In the genomic region with DNA sequence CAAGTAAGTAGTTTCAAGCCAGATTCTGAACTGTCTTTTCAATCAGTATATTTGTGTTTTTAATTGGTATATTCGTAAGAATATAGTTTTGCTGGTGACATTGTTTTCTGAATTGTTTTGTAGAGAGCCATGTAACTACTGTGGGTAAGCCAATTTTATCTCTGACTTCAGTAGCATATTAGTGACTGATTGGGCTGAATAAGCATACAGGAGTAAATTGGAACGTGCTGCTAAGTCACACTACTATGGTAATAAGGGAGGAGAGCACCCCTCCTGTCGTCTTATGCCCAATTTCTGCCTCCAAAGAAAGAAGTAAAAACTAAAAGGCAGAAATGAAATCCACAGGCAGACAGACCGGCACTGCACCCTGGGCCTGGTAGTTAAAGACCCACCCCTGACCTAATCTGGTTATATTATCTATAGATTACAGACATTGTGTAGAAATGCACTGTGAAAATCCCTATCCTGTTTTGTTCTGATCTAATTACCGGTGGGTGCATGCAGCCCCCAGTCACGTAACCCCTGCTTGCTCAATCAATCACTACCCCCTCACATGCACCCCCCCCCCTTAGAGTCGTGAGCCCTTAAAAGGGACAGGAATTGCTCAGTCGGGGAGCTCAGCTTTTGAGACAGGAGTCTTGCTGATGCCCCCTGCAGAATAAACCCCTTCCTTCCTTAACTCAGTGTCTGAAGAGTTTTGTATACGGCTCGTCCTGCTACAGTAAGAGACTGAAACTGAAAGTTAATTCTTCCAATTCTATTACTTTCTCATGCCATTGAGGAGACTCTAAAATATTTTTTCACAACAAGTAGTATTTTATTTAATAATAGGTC, we compare ENCODE assay signal across 14 cellular contexts.
A peak's percentile ranks its signal among the peaks of the same experiment; 100 is the strongest.
DNase-seq lines count a peak whose midpoint lies in the region; ATAC-seq and TF ChIP-seq lines count a peak whose summit lies in the region.
"Had no signal": no experiment of that assay in that cellular context is flagged by ENCODE, and none has a peak within 500 bp of the region (broad histone marks: within the 10 kb centered on the region; RNA-seq: fewer than 3 reads in every experiment).

No MANE protein-coding gene starts in this region.

- H3K9me1 ChIP-seq in IMR-90 (ENCODE audit: insufficient read depth, low read length), result no peaks in the 10 kb centered on the region

- H4K5ac ChIP-seq in IMR-90 (ENCODE audit: low read depth, low read length), result peak overlapping the region; percentile 78; the same call in 1 of the 2 replicates

- WGBS in IMR-90 (ENCODE audit: extremely low coverage in 2 of 2, insufficient read length in 1 of 2), 2 experiments, result no CpG with 5 or more reads among the region's 10 CpGs

- H3K18ac ChIP-seq in IMR-90 (ENCODE audit: low read depth, low read length), result no peak overlapping the region

- no peaks in the 10 kb centered on the region for H3K9me3 Mint-ChIP-seq in stimulated activated memory B cell treated with anti-CD40 and anti-IgM and Interleukin-4, amounts not matched to agents 10 μg/mL and 1 μg/mL and 100 μg/mL, for 72 hours
- no peaks in the 10 kb centered on the region for H3K9me3 Mint-ChIP-seq in activated T-cell treated with anti-CD3 and anti-CD28 coated beads, Interleukin-2, amount 50 U/mL, for 4 hours
- H3K9me3 Mint-ChIP-seq: neural crest cell had no signal

- H4K8ac ChIP-seq in IMR-90 (ENCODE audit: low read depth in 2 of 2, low read length in 2 of 2), result 0 out of 4 replicates have a peak overlapping the region, but pooled peaks of 1 of the 2 experiments have one; percentile 33

- no peak overlapping the region for H3K23ac ChIP-seq in IMR-90 (ENCODE audit: low read depth, low read length)

- no peaks in the 10 kb centered on the region for H3K36me3 ChIP-seq in IMR-90 (ENCODE audit: control insufficient read depth, insufficient read depth, low read length)
- H3K36me3 ChIP-seq in adipocyte (ENCODE audit: control insufficient read depth, insufficient read depth, low read length, severe bottlenecking), result no peaks in the 10 kb centered on the region
- H3K36me3 ChIP-seq: SJSA1 had no signal

- TF ChIP-seq CTCF in IMR-90 (conservative IDR thresholded peaks at IDR 0.05; ENCODE audit: low read depth, low read length), result no peak

- H3K36me3 Mint-ChIP-seq in stimulated activated memory B cell treated with anti-CD40 and anti-IgM and Interleukin-4, amounts not matched to agents 10 μg/mL and 1 μg/mL and 100 μg/mL, for 72 hours, result no peaks in the 10 kb centered on the region
- no peaks in the 10 kb centered on the region for H3K36me3 Mint-ChIP-seq in activated T-cell treated with anti-CD3 and anti-CD28 coated beads, Interleukin-2, amount 50 U/mL, for 4 hours (ENCODE audit: insufficient read depth)
- H3K36me3 Mint-ChIP-seq: activated CD8-positive, alpha-beta memory T cell treated with anti-CD3 and anti-CD28 coated beads, Interleukin-2, amount 10 ng/mL, durations not matched to agents 7 days and 5 days had no signal

- no peak overlapping the region for H2BK20ac ChIP-seq in IMR-90 (ENCODE audit: low read depth, low read length)

- no peak overlapping the region for H3K4ac ChIP-seq in IMR-90 (ENCODE audit: low read depth, low read length)

- H3K56ac ChIP-seq in IMR-90 (ENCODE audit: extremely low read depth, insufficient read depth, low read length), result no peak overlapping the region

- H3K27me3 ChIP-seq in IMR-90 (ENCODE audit: control insufficient read depth, insufficient read depth, low read length) (no peaks in the 10 kb centered on the region), adipocyte (replicated peaks; ENCODE audit: control insufficient read depth, insufficient read depth, low read length) (no peaks in the 10 kb centered on the region)
- H3K27me3 ChIP-seq: SJSA1 had no signal

- H2BK5ac ChIP-seq in IMR-90 (ENCODE audit: low read depth, low read length, poor library complexity, severe bottlenecking), result no peak overlapping the region

- TF ChIP-seq POLR2A in IMR-90 (IDR thresholded peaks at IDR 0.05; ENCODE audit: low read depth, low read length), result no peak

- in situ Hi-C loops in IMR-90 (cut with MboI; ENCODE audit: low sequenced_read_pairs), result no loop called here

- no peak overlapping the region for H2AK9ac ChIP-seq in IMR-90 (replicated peaks; ENCODE audit: low read depth, low read length, poor library complexity)

- H3K4me2 ChIP-seq in IMR-90 (ENCODE audit: low read depth, low read length), result peak overlapping the region; percentile 82; the same call in 1 of the 2 replicates

- POLR2A ChIA-PET in IMR-90 (lab: Charles Lee; ENCODE audit: unreplicated experiment), result no interaction called here

- no TSS peak for BruUV-seq in IMR-90 (replicated peaks; lab: Mats Ljungman, UMichigan)

- no peak overlapping the region for H2BK120ac ChIP-seq in IMR-90 (ENCODE audit: low read depth, low read length)

- H4K91ac ChIP-seq in IMR-90 (ENCODE audit: insufficient read depth, low read depth, low read length), result no peak overlapping the region

- H3K4me3 ChIP-seq in IMR-90 (ENCODE audit: insufficient read depth, low read depth, low read length) (peak overlapping the region; percentile 23; the same call in 1 of the 2 replicates), adipocyte (ENCODE audit: low read length) (peak overlapping the region; percentile 70)
- H3K4me3 ChIP-seq: K562, SJSA1 had no signal

- H3K27me3 Mint-ChIP-seq in stimulated activated memory B cell treated with anti-CD40 and anti-IgM and Interleukin-4, amounts not matched to agents 10 μg/mL and 1 μg/mL and 100 μg/mL, for 72 hours, result no peaks in the 10 kb centered on the region
- no peaks in the 10 kb centered on the region for H3K27me3 Mint-ChIP-seq in activated T-cell treated with anti-CD3 and anti-CD28 coated beads, Interleukin-2, amount 50 U/mL, for 4 hours (ENCODE audit: low read depth)
- H3K27me3 Mint-ChIP-seq: activated CD8-positive, alpha-beta memory T cell treated with anti-CD3 and anti-CD28 coated beads, Interleukin-2, amount 10 ng/mL, durations not matched to agents 7 days and 5 days had no signal

- H3K9ac ChIP-seq in IMR-90 (ENCODE audit: low read depth, low read length), result no peak overlapping the region
- peak overlapping the region; percentile 47 for H3K9ac ChIP-seq in adipocyte (ENCODE audit: low read length)

- CTCF ChIA-PET in IMR-90 (lab: Yijun Ruan, JAX), result no interaction called here

- intact Hi-C loops in IMR-90 (cut with micrococcal nuclease), result loop anchor here (10.0 kb wide), 1 partner anchor 120 kb away; no protein-coding TSS in a partner anchor

- H3K4me3 Mint-ChIP-seq in stimulated activated memory B cell treated with anti-CD40 and anti-IgM and Interleukin-4, amounts not matched to agents 10 μg/mL and 1 μg/mL and 100 μg/mL, for 72 hours, result peak overlapping the region; percentile 66
- H3K4me3 Mint-ChIP-seq in activated T-cell treated with anti-CD3 and anti-CD28 coated beads, Interleukin-2, amount 50 U/mL, for 4 hours, result no peak overlapping the region
- H3K4me3 Mint-ChIP-seq: activated CD8-positive, alpha-beta memory T cell treated with anti-CD3 and anti-CD28 coated beads, Interleukin-2, amount 10 ng/mL, durations not matched to agents 7 days and 5 days; neural crest cell had no signal

- DNase-seq in NOMO-1 treated with DMSO at 0.1 percent for 48 hours (lab: John Stamatoyannopoulos, UW; ENCODE audit: unreplicated experiment) (peak; percentile 16), NOMO-1 treated with dmso at 0.1 percent for 144 hours (lab: John Stamatoyannopoulos, UW; ENCODE audit: unreplicated experiment) (no peak), IMR-90 (no peak), adipocyte (ENCODE audit: low read depth) (no peak), COLO668 (lab: John Stamatoyannopoulos, UW; ENCODE audit: unreplicated experiment) (no peak)
- no peak for DNase-seq in activated T-cell treated with anti-CD3 and anti-CD28 coated beads, Interleukin-2, amount 50 U/mL, for 4 hours
- DNase-seq: 8988T; activated CD8-positive, alpha-beta memory T cell treated with anti-CD3 and anti-CD28 coated beads, Interleukin-2, amount 10 ng/mL, durations not matched to agents 7 days and 5 days; stimulated activated naive CD8-positive, alpha-beta T cell treated with anti-CD3 and anti-CD28 coated beads, Interleukin-15, Interleukin-2, amounts not matched to agents 100 U/mL and 50 U/mL, for 24 hours had no signal

- H3K4me1 ChIP-seq in IMR-90 (ENCODE audit: control insufficient read depth, insufficient read depth, low read length) (no peaks in the 10 kb centered on the region), adipocyte (ENCODE audit: control insufficient read depth, insufficient read depth, low read length) (peaks cover 7% of the 10 kb centered on the region)
- H3K4me1 ChIP-seq: SJSA1 had no signal

- H3K79me1 ChIP-seq in IMR-90 (ENCODE audit: low read depth in 1 of 2, low read length in 2 of 2), result no peaks in the 10 kb centered on the region

- H4K20me1 ChIP-seq in IMR-90 (ENCODE audit: insufficient read depth, low read length), result no peaks in the 10 kb centered on the region

- no peak overlapping the region for H2BK15ac ChIP-seq in IMR-90 (ENCODE audit: low read depth, low read length)

- dilution Hi-C loops in IMR-90 (cut with HindIII; ENCODE audit: low sequenced_read_pairs, unreplicated experiment), result no loop called here

- no peaks in the 10 kb centered on the region for H3K4me1 Mint-ChIP-seq in stimulated activated memory B cell treated with anti-CD40 and anti-IgM and Interleukin-4, amounts not matched to agents 10 μg/mL and 1 μg/mL and 100 μg/mL, for 72 hours
- H3K4me1 Mint-ChIP-seq in activated T-cell treated with anti-CD3 and anti-CD28 coated beads, Interleukin-2, amount 50 U/mL, for 4 hours (ENCODE audit: low read depth), result no peaks in the 10 kb centered on the region
- H3K4me1 Mint-ChIP-seq: activated CD8-positive, alpha-beta memory T cell treated with anti-CD3 and anti-CD28 coated beads, Interleukin-2, amount 10 ng/mL, durations not matched to agents 7 days and 5 days; neural crest cell had no signal

- H3K27ac Mint-ChIP-seq in stimulated activated memory B cell treated with anti-CD40 and anti-IgM and Interleukin-4, amounts not matched to agents 10 μg/mL and 1 μg/mL and 100 μg/mL, for 72 hours, result peak overlapping the region; percentile 53
- H3K27ac Mint-ChIP-seq: activated CD8-positive, alpha-beta memory T cell treated with anti-CD3 and anti-CD28 coated beads, Interleukin-2, amount 10 ng/mL, durations not matched to agents 7 days and 5 days had no signal

- no peak overlapping the region for H3K27ac ChIP-seq in IMR-90 (ENCODE audit: insufficient read depth, low read length)
- H3K27ac ChIP-seq: SJSA1 had no signal

- peak overlapping the region; percentile 43 for H2AFZ ChIP-seq in IMR-90 (replicated peaks; ENCODE audit: low read length, poor library complexity)

- no peak overlapping the region for H3K14ac ChIP-seq in IMR-90 (replicated peaks; ENCODE audit: low read depth, low read length)

- ATAC-seq in IMR-90 (ENCODE audit: low read depth), result no peak
- ATAC-seq in stimulated activated memory B cell treated with anti-CD40 and anti-IgM and Interleukin-4, amounts not matched to agents 10 μg/mL and 1 μg/mL and 100 μg/mL, for 72 hours, result no peak
- no peak for ATAC-seq in HG02623 (IDR thresholded peaks at IDR 0.05; ENCODE audit: unreplicated experiment)
- no peak for ATAC-seq in activated T-cell treated with anti-CD3 and anti-CD28 coated beads, Interleukin-2, amount 50 U/mL, for 4 hours
- ATAC-seq: activated CD8-positive, alpha-beta memory T cell treated with anti-CD3 and anti-CD28 coated beads, Interleukin-2, amount 10 ng/mL, durations not matched to agents 7 days and 5 days; K562; stimulated activated naive CD8-positive, alpha-beta T cell treated with anti-CD3 and anti-CD28 coated beads, Interleukin-15, Interleukin-2, amounts not matched to agents 100 U/mL and 50 U/mL, for 24 hours had no signal

- TF ChIP-seq RAD21 in IMR-90 (IDR thresholded peaks at IDR 0.05; ENCODE audit: low read length), result no peak

- no peaks in the 10 kb centered on the region for H3K9me3 ChIP-seq in IMR-90 (ENCODE audit: control insufficient read depth, insufficient read depth, low read length)
- H3K9me3 ChIP-seq in adipocyte (ENCODE audit: control insufficient read depth, low read length), result no peaks in the 10 kb centered on the region
- H3K9me3 ChIP-seq: SJSA1 had no signal

- no peak overlapping the region for H2AK5ac ChIP-seq in IMR-90 (ENCODE audit: low read depth, low read length)
